Comparison of ENCODE assay signal across 18 cellular contexts in genomic region chr15:58053236-58054153, GRCh38. TPM values are rescaled to one million over a fixed set of nuclear protein-coding genes. Genes with fewer than 3 reads are reported as not detected.
"Had no signal": no experiment of that assay in that cellular context is flagged by ENCODE, and none has a peak within 500 bp of the region (broad histone marks: within the 10 kb centered on the region; RNA-seq: fewer than 3 reads in every experiment).

No MANE protein-coding gene starts in this region.

- H3K4me1 ChIP-seq: prostate gland, sigmoid colon, testis, upper lobe of left lung had no signal

- H3K9me3 ChIP-seq: prostate gland, sigmoid colon, testis, upper lobe of left lung had no signal

- H3K27me3 ChIP-seq: sigmoid colon, testis, upper lobe of left lung had no signal

- DNase-seq: activated CD4-positive, alpha-beta T cell treated with anti-CD3 and anti-CD28 coated beads, Interleukin-2, amount 50 U/mL, for 1 hour; activated CD8-positive, alpha-beta memory T cell treated with anti-CD3 and anti-CD28 coated beads, Interleukin-2, amount 50 U/mL, for 4 hours; activated naive CD4-positive, alpha-beta T cell treated with anti-CD3 and anti-CD28 coated beads for 36 hours; activated T-cell treated with anti-CD3 and anti-CD28 coated beads, Interleukin-2, amount 50 U/mL, for 4 hours; anterior cingulate cortex; central memory CD4-positive, alpha-beta T cell; dorsolateral prefrontal cortex; foreskin fibroblast; hippocampal formation; islet precursor cell; sigmoid colon; stimulated activated CD4-positive, alpha-beta T cell treated with anti-CD3 and anti-CD28 coated beads, Interleukin-4, amount 100 ng/mL, for 4 hours; testis; upper lobe of left lung had no signal

- H3K36me3 ChIP-seq: prostate gland, sigmoid colon, upper lobe of left lung had no signal

- ATAC-seq: activated CD4-positive, CD25-positive, alpha-beta regulatory T cell treated with anti-CD3 and anti-CD28 coated beads, Interleukin-2, amount 50 U/mL, for 24 hours; activated T-cell treated with anti-CD3 and anti-CD28 coated beads, Interleukin-2, amount 50 U/mL, for 4 hours; stimulated activated memory B cell treated with anti-CD40 and anti-IgM and Interleukin-4, amounts not matched to agents 10 μg/mL and 1 μg/mL and 100 μg/mL, for 72 hours had no signal

- H3K27ac ChIP-seq: dorsolateral prefrontal cortex, prostate gland, sigmoid colon, testis, upper lobe of left lung had no signal

- H3K4me3 ChIP-seq: dorsolateral prefrontal cortex, prostate gland, sigmoid colon, testis, upper lobe of left lung had no signal

RNA-seq across cellular contexts. Expression of gene ALDH1A2, which starts 12.0 kb away (rescaled TPM):
- total RNA-seq: activated naive CD4-positive, alpha-beta T cell treated with anti-CD3 and anti-CD28 coated beads for 36 hours; T-helper 1 cell treated with Interleukin-12 subunit alpha and Interleukin-12 subunit beta and Interleukin-4 antibody, amounts not matched to agents 30 ng/mL and 1 ng/mL, for 36 hours had no signal
